25 cellular contexts compared by ENCODE assay signal in genomic region chr15:50487287-50487686, GRCh38. TPM values are rescaled to one million over a fixed set of nuclear protein-coding genes. Genes with fewer than 3 reads are reported as not detected.
DNase-seq lines count a peak whose midpoint lies in the region; ATAC-seq and TF ChIP-seq lines count a peak whose summit lies in the region.
"Had no signal": no experiment of that assay in that cellular context is flagged by ENCODE, and none has a peak within 500 bp of the region (broad histone marks: within the 10 kb centered on the region; RNA-seq: fewer than 3 reads in every experiment).

No MANE protein-coding gene starts in this region.

- intact Hi-C loops in tibial artery (cut with DNase I; ENCODE audit: low total_unique reads): no loop called here
- intact Hi-C loops in esophagus squamous epithelium (cut with DNase I): no loop called here

- no peak overlapping the region for H3K27ac ChIP-seq in CD8-positive, alpha-beta memory T cell (ENCODE audit: low read depth, low read length)
- H3K27ac ChIP-seq in tibial artery: no peak overlapping the region
- H3K27ac ChIP-seq in esophagus squamous epithelium: no peak overlapping the region
- H3K27ac ChIP-seq: colonic mucosa, hepatocyte, prostate gland, RWPE1, thoracic aorta had no signal

- no peak for TF ChIP-seq CTCF in GM13976 (IDR thresholded peaks at IDR 0.05; ENCODE audit: borderline replicate concordance, control extremely low read depth, extremely low read depth, insufficient read depth, missing control alignments)
- TF ChIP-seq CTCF in tibial artery (IDR thresholded peaks at IDR 0.05): no peak
- no peak for TF ChIP-seq CTCF in BE2C (IDR thresholded peaks at IDR 0.05; ENCODE audit: low read depth, low read length)
- TF ChIP-seq CTCF in esophagus squamous epithelium (IDR thresholded peaks at IDR 0.05): no peak

- no peaks in the 10 kb centered on the region for H3K27me3 ChIP-seq in CD8-positive, alpha-beta memory T cell (ENCODE audit: insufficient read depth, low read length, poor library complexity, severe bottlenecking)
- no peaks in the 10 kb centered on the region for H3K27me3 ChIP-seq in tibial artery
- no peaks in the 10 kb centered on the region for H3K27me3 ChIP-seq in BE2C
- no peaks in the 10 kb centered on the region for H3K27me3 ChIP-seq in esophagus squamous epithelium
- H3K27me3 ChIP-seq: colonic mucosa, hepatocyte had no signal

- H3K9me3 ChIP-seq in CD8-positive, alpha-beta memory T cell (ENCODE audit: low read length): no peaks in the 10 kb centered on the region
- H3K9me3 ChIP-seq in tibial artery (no peaks in the 10 kb centered on the region), BE2C (no peaks in the 10 kb centered on the region), esophagus squamous epithelium (no peaks in the 10 kb centered on the region)
- H3K9me3 ChIP-seq: colonic mucosa, prostate gland, thoracic aorta had no signal

- no peak overlapping the region for H3K4me3 ChIP-seq in CD8-positive, alpha-beta memory T cell (ENCODE audit: low read length)
- H3K4me3 ChIP-seq in tibial artery: no peak overlapping the region
- H3K4me3 ChIP-seq in BE2C (ENCODE audit: low read depth, low read length): no peak overlapping the region
- H3K4me3 ChIP-seq in esophagus squamous epithelium: no peak overlapping the region
- H3K4me3 ChIP-seq: colonic mucosa, hepatocyte, prostate gland, thoracic aorta had no signal

- H3K4me1 ChIP-seq in CD8-positive, alpha-beta memory T cell (ENCODE audit: insufficient read depth, low read length): no peaks in the 10 kb centered on the region
- H3K4me1 ChIP-seq in tibial artery: no peaks in the 10 kb centered on the region
- H3K4me1 ChIP-seq in BE2C: no peaks in the 10 kb centered on the region
- H3K4me1 ChIP-seq in esophagus squamous epithelium: no peaks in the 10 kb centered on the region
- H3K4me1 ChIP-seq: colonic mucosa, prostate gland had no signal

- no peak for TF ChIP-seq POLR2A in esophagus squamous epithelium (IDR thresholded peaks at IDR 0.05)

- DNase-seq in CD8-positive, alpha-beta memory T cell: no peak
- peak; percentile 30 for DNase-seq in GM13976 (ENCODE audit: low spot score)
- no peak for DNase-seq in activated CD4-positive, alpha-beta memory T cell treated with anti-CD3 and anti-CD28 coated beads, Interleukin-2, amount 10 ng/mL, durations not matched to agents 7 days and 5 days
- DNase-seq in naive B cell: no peak
- DNase-seq in tibial artery: no peak
- no peak for DNase-seq in BE2C
- no peak for DNase-seq in esophagus squamous epithelium (lab: John Stamatoyannopoulos, UW)
- DNase-seq: activated naive CD4-positive, alpha-beta T cell treated with anti-CD3 and anti-CD28 coated beads for 36 hours; AML-193; colonic mucosa; GF-D8; H9; islet precursor cell; KBM-7; mammary epithelial cell; NCI-H1048; NCI-H2081; NCI-H446 treated with DMSO at 0.1 percent for 48 hours; stimulated activated CD4-positive, alpha-beta T cell treated with anti-CD3 and anti-CD28 coated beads, Interleukin-4, amount 100 ng/mL, for 1 hour had no signal

- ATAC-seq in naive B cell (ENCODE audit: low read depth in 2 of 2): no peak

- peaks cover 22% of the 10 kb centered on the region for H3K36me3 ChIP-seq in CD8-positive, alpha-beta memory T cell (ENCODE audit: insufficient read depth, low read length)
- peaks cover 49 to 81% (median 57%) of the 10 kb centered on the region in 3 donors for H3K36me3 ChIP-seq in tibial artery
- H3K36me3 ChIP-seq in BE2C: peaks cover 52% of the 10 kb centered on the region
- peaks cover 8 to 97% (median 16%) of the 10 kb centered on the region in 3 donors for H3K36me3 ChIP-seq in esophagus squamous epithelium
- H3K36me3 ChIP-seq: prostate gland had no signal

- peaks cover 0 to 3% (median 2%) of the 10 kb centered on the region in 3 donors for H3K4me1 Mint-ChIP-seq in CD8-positive, alpha-beta memory T cell
- H3K4me1 Mint-ChIP-seq in activated CD4-positive, alpha-beta memory T cell treated with anti-CD3 and anti-CD28 coated beads, Interleukin-2, amount 10 ng/mL, durations not matched to agents 7 days and 5 days: peaks cover 10% of the 10 kb centered on the region
- peaks cover 8 to 55% (median 14%) of the 10 kb centered on the region in 3 donors for H3K4me1 Mint-ChIP-seq in naive B cell
- H3K4me1 Mint-ChIP-seq: nephron had no signal

- peak overlapping the region in 5 of 8 donors; percentile 3 to 41 (median 20) for H3K27ac Mint-ChIP-seq in CD8-positive, alpha-beta memory T cell
- peak overlapping the region; percentile 0 for H3K27ac Mint-ChIP-seq in activated CD4-positive, alpha-beta memory T cell treated with anti-CD3 and anti-CD28 coated beads, Interleukin-2, amount 10 ng/mL, durations not matched to agents 7 days and 5 days
- peak overlapping the region in 5 of 6 donors; percentile 57 to 83 (median 69) for H3K27ac Mint-ChIP-seq in naive B cell
- H3K27ac Mint-ChIP-seq: activated naive CD4-positive, alpha-beta T cell treated with anti-CD3 and anti-CD28 coated beads for 36 hours; nephron had no signal

- peaks cover 16 to 86% (median 22%) of the 10 kb centered on the region in 3 donors for H3K36me3 Mint-ChIP-seq in CD8-positive, alpha-beta memory T cell
- peaks cover 63% of the 10 kb centered on the region for H3K36me3 Mint-ChIP-seq in activated CD4-positive, alpha-beta memory T cell treated with anti-CD3 and anti-CD28 coated beads, Interleukin-2, amount 10 ng/mL, durations not matched to agents 7 days and 5 days (ENCODE audit: low read depth)
- peaks cover 13 to 16% of the 10 kb centered on the region in 2 donors for H3K36me3 Mint-ChIP-seq in naive B cell

- no peak overlapping the region for H3K4me3 Mint-ChIP-seq in CD8-positive, alpha-beta memory T cell
- H3K4me3 Mint-ChIP-seq in activated CD4-positive, alpha-beta memory T cell treated with anti-CD3 and anti-CD28 coated beads, Interleukin-2, amount 10 ng/mL, durations not matched to agents 7 days and 5 days: no peak overlapping the region
- peak overlapping the region in 2 of 8 donors; percentile 36 to 67 for H3K4me3 Mint-ChIP-seq in naive B cell
- H3K4me3 Mint-ChIP-seq: activated naive CD4-positive, alpha-beta T cell treated with anti-CD3 and anti-CD28 coated beads for 36 hours; H9; nephron had no signal

- no peaks in the 10 kb centered on the region for H3K27me3 Mint-ChIP-seq in CD8-positive, alpha-beta memory T cell
- no peaks in the 10 kb centered on the region for H3K27me3 Mint-ChIP-seq in activated CD4-positive, alpha-beta memory T cell treated with anti-CD3 and anti-CD28 coated beads, Interleukin-2, amount 10 ng/mL, durations not matched to agents 7 days and 5 days
- no peaks in the 10 kb centered on the region for H3K27me3 Mint-ChIP-seq in naive B cell

- POLR2A ChIA-PET in CD8-positive, alpha-beta memory T cell (lab: Charles Lee): interaction anchor here (0.7 kb wide), 1 partner anchor 1356 kb away, joined by 5 read pairs; no protein-coding TSS in a partner anchor
- POLR2A ChIA-PET in activated CD4-positive, alpha-beta memory T cell treated with anti-CD3 and anti-CD28 coated beads, Interleukin-2, amount 10 ng/mL, durations not matched to agents 7 days and 5 days (lab: Charles Lee): interaction anchor here (1.2 kb wide), 1 partner anchor 132 kb away, joined by 3 read pairs; the partner anchor contains the start of gene GABPB1

- no peaks in the 10 kb centered on the region for H3K9me3 Mint-ChIP-seq in CD8-positive, alpha-beta memory T cell
- H3K9me3 Mint-ChIP-seq in activated CD4-positive, alpha-beta memory T cell treated with anti-CD3 and anti-CD28 coated beads, Interleukin-2, amount 10 ng/mL, durations not matched to agents 7 days and 5 days: no peaks in the 10 kb centered on the region
- H3K9me3 Mint-ChIP-seq in naive B cell: peaks cover 0 to 4% (median 0%) of the 10 kb centered on the region in 7 donors
- H3K9me3 Mint-ChIP-seq: activated naive CD4-positive, alpha-beta T cell treated with anti-CD3 and anti-CD28 coated beads for 36 hours; H9; nephron had no signal

- CTCF ChIA-PET in CD8-positive, alpha-beta memory T cell (lab: Charles Lee): no interaction called here
- CTCF ChIA-PET in activated CD4-positive, alpha-beta memory T cell treated with anti-CD3 and anti-CD28 coated beads, Interleukin-2, amount 10 ng/mL, durations not matched to agents 7 days and 5 days (lab: Charles Lee): interaction anchor here (0.7 kb wide), 1 partner anchor 12 kb away, joined by 3 read pairs; no protein-coding TSS in a partner anchor

- in situ Hi-C loops in GM13976 (cut with MboI; ENCODE audit: low sequenced_read_pairs, unreplicated experiment): no loop called here

RNA-seq across cellular contexts. Expression of gene USP50, which starts 59.2 kb away (rescaled TPM):
- total RNA-seq in CD8-positive, alpha-beta memory T cell: under 1 TPM in 1 of 2 experiments, not detected in 1; 0.40 TPM
- not detected for polyA plus RNA-seq in CD8-positive, alpha-beta memory T cell
- not detected for total RNA-seq in activated CD4-positive, alpha-beta memory T cell treated with anti-CD3 and anti-CD28 coated beads, Interleukin-2, amount 10 ng/mL, durations not matched to agents 7 days and 5 days
- polyA plus RNA-seq in naive B cell (ENCODE audit: low read depth in 6 of 6): not detected
- not detected for polyA plus RNA-seq in BE2C (2012; ENCODE audit: insufficient read depth, insufficient read length, low read depth)
- total RNA-seq in esophagus squamous epithelium: under 1 TPM in 1 of 4 donors, not detected in 3; 0.95 TPM
- total RNA-seq: activated naive CD4-positive, alpha-beta T cell treated with anti-CD3 and anti-CD28 coated beads for 36 hours; colonic mucosa; H9; hepatocyte; skeletal muscle tissue; thoracic aorta had no signal
- polyA plus RNA-seq: mammary epithelial cell had no signal

Comparison
In these comparisons a context has a peak if more than half of its experiments do, and no peak if none do; other contexts are left out.
1. H3K27ac Mint-ChIP-seq: peak in every context shown above with its lines; median percentile 69 in naive B cell; 20 in CD8-positive, alpha-beta memory T cell; 0 in activated CD4-positive, alpha-beta memory T cell treated with anti-CD3 and anti-CD28 coated beads, Interleukin-2, amount 10 ng/mL, durations not matched to agents 7 days and 5 days.